Comparison of ENCODE assay signal across 1 cellular context in the genomic region with DNA sequence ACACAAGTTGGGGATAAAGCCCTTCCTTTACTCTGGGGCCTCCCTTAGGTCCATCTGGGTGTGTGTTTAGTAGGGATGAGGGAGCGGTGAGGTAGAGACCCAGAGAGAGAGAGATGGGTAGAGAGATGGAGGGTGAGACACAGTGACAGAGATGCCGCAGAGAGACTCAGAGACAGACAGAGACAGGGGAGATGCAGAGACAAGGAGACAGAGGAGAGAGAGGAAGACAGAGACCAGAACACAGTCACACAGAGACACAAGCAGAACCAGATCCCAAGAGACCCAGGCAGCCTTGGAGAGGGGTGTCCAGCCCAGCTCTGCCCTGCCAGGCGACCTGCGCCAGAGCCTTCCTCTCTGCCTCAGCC.
TF ChIP-seq lines count a peak whose summit lies in the region.

No MANE protein-coding gene starts in this region.

TF ChIP-seq in K562, 482 proteins besides CTCF, POLR2A, EP300 and RAD21:
- 0 out of 2 replicates have a peak, but pooled peaks have one; percentile 11 for TF ChIP-seq ZNF766 (CRISPR knock-in tag; conservative IDR thresholded peaks at IDR 0.05)
- TF ChIP-seq MAZ (CRISPR knock-in tag; conservative IDR thresholded peaks at IDR 0.05 in 1 of 2, IDR thresholded peaks at IDR 0.05 in 1 of 2) = peak in 1 of 2 experiments; percentile 7; a peak in 2 of 4 replicates
- peak in 1 of 2 experiments; percentile 22; a peak in 1 of 4 replicates for TF ChIP-seq HDAC1 (IDR thresholded peaks at IDR 0.05)
- TF ChIP-seq, protein P1, sequence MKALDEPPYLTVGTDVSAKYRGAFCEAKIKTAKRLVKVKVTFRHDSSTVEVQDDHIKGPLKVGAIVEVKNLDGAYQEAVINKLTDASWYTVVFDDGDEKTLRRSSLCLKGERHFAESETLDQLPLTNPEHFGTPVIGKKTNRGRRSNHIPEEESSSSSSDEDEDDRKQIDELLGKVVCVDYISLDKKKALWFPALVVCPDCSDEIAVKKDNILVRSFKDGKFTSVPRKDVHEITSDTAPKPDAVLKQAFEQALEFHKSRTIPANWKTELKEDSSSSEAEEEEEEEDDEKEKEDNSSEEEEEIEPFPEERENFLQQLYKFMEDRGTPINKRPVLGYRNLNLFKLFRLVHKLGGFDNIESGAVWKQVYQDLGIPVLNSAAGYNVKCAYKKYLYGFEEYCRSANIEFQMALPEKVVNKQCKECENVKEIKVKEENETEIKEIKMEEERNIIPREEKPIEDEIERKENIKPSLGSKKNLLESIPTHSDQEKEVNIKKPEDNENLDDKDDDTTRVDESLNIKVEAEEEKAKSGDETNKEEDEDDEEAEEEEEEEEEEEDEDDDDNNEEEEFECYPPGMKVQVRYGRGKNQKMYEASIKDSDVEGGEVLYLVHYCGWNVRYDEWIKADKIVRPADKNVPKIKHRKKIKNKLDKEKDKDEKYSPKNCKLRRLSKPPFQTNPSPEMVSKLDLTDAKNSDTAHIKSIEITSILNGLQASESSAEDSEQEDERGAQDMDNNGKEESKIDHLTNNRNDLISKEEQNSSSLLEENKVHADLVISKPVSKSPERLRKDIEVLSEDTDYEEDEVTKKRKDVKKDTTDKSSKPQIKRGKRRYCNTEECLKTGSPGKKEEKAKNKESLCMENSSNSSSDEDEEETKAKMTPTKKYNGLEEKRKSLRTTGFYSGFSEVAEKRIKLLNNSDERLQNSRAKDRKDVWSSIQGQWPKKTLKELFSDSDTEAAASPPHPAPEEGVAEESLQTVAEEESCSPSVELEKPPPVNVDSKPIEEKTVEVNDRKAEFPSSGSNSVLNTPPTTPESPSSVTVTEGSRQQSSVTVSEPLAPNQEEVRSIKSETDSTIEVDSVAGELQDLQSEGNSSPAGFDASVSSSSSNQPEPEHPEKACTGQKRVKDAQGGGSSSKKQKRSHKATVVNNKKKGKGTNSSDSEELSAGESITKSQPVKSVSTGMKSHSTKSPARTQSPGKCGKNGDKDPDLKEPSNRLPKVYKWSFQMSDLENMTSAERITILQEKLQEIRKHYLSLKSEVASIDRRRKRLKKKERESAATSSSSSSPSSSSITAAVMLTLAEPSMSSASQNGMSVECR (CRISPR knock-in tag; IDR thresholded peaks at IDR 0.05) = no peak
- TF ChIP-seq ZBTB8A (IDR thresholded peaks at IDR 0.05; ENCODE audit: partially characterized antibody) = no peak
- TF ChIP-seq, protein P2, sequence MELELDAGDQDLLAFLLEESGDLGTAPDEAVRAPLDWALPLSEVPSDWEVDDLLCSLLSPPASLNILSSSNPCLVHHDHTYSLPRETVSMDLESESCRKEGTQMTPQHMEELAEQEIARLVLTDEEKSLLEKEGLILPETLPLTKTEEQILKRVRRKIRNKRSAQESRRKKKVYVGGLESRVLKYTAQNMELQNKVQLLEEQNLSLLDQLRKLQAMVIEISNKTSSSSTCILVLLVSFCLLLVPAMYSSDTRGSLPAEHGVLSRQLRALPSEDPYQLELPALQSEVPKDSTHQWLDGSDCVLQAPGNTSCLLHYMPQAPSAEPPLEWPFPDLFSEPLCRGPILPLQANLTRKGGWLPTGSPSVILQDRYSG (tag; conservative IDR thresholded peaks at IDR 0.05; ENCODE audit: low read depth) = no peak
- no peak for TF ChIP-seq FOXA3 (CRISPR knock-in tag; conservative IDR thresholded peaks at IDR 0.05 in 1 of 2, IDR thresholded peaks at IDR 0.05 in 1 of 2)
- TF ChIP-seq, protein P3, sequence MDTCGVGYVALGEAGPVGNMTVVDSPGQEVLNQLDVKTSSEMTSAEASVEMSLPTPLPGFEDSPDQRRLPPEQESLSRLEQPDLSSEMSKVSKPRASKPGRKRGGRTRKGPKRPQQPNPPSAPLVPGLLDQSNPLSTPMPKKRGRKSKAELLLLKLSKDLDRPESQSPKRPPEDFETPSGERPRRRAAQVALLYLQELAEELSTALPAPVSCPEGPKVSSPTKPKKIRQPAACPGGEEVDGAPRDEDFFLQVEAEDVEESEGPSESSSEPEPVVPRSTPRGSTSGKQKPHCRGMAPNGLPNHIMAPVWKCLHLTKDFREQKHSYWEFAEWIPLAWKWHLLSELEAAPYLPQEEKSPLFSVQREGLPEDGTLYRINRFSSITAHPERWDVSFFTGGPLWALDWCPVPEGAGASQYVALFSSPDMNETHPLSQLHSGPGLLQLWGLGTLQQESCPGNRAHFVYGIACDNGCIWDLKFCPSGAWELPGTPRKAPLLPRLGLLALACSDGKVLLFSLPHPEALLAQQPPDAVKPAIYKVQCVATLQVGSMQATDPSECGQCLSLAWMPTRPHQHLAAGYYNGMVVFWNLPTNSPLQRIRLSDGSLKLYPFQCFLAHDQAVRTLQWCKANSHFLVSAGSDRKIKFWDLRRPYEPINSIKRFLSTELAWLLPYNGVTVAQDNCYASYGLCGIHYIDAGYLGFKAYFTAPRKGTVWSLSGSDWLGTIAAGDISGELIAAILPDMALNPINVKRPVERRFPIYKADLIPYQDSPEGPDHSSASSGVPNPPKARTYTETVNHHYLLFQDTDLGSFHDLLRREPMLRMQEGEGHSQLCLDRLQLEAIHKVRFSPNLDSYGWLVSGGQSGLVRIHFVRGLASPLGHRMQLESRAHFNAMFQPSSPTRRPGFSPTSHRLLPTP (IDR thresholded peaks at IDR 0.05; ENCODE audit: borderline replicate concordance, extremely low read depth, insufficient read length) = no peak
- peak; percentile 38; the same call in 1 of the 2 replicates for TF ChIP-seq SP1 (CRISPR knock-in tag; IDR thresholded peaks at IDR 0.05)
- TF ChIP-seq ZNF263 (CRISPR knock-in tag; IDR thresholded peaks at IDR 0.05; ENCODE audit: borderline replicate concordance) = peak; percentile 42; the same call in 1 of the 2 replicates
- TF ChIP-seq HDGF (IDR thresholded peaks at IDR 0.05) = peak; percentile 72; the same call in 1 of the 2 replicates
- TF ChIP-seq, protein P4, sequence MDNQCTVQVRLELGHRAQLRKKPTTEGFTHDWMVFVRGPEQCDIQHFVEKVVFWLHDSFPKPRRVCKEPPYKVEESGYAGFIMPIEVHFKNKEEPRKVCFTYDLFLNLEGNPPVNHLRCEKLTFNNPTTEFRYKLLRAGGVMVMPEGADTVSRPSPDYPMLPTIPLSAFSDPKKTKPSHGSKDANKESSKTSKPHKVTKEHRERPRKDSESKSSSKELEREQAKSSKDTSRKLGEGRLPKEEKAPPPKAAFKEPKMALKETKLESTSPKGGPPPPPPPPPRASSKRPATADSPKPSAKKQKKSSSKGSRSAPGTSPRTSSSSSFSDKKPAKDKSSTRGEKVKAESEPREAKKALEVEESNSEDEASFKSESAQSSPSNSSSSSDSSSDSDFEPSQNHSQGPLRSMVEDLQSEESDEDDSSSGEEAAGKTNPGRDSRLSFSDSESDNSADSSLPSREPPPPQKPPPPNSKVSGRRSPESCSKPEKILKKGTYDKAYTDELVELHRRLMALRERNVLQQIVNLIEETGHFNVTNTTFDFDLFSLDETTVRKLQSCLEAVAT (IDR thresholded peaks at IDR 0.05) = 0 out of 4 replicates have a peak, but pooled peaks of 1 of the 2 experiments have one; percentile 34
- no peak for TF ChIP-seq BRD9 (IDR thresholded peaks at IDR 0.05; ENCODE audit: low read depth, partially characterized antibody)
- TF ChIP-seq, protein P5, sequence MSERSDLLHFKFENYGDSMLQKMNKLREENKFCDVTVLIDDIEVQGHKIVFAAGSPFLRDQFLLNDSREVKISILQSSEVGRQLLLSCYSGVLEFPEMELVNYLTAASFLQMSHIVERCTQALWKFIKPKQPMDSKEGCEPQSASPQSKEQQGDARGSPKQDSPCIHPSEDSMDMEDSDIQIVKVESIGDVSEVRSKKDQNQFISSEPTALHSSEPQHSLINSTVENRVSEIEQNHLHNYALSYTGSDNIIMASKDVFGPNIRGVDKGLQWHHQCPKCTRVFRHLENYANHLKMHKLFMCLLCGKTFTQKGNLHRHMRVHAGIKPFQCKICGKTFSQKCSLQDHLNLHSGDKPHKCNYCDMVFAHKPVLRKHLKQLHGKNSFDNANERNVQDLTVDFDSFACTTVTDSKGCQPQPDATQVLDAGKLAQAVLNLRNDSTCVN (CRISPR knock-in tag; IDR thresholded peaks at IDR 0.05) = no peak
- TF ChIP-seq DACH1 (IDR thresholded peaks at IDR 0.05; ENCODE audit: partially characterized antibody) = no peak
